ENCODE assay signal across 9 cellular contexts in the genomic region with DNA sequence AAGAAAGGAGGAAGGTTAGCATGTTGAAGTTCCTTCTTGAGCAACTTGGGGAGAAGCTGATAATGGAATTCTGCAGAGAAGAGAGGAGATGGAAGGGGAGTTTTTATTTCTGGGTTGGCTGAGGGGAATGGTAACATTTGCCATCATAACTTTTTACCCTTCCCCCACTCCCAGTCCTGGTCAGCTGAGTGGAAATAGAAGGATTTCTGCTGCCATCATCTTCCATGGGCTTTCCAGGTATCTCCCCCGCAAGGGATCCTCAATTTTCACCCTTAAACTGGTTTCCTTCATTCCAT. TPM values are rescaled to one million over a fixed set of nuclear protein-coding genes. Genes with fewer than 3 reads are reported as not detected.
A peak's percentile ranks its signal among the peaks of the same experiment; 100 is the strongest.
DNase-seq lines count a peak whose midpoint lies in the region; ATAC-seq lines count a peak whose summit lies in the region.
"Had no signal": no experiment of that assay in that cellular context is flagged by ENCODE, and none has a peak within 500 bp of the region (broad histone marks: within the 10 kb centered on the region; RNA-seq: fewer than 3 reads in every experiment).

No MANE protein-coding gene starts in this region.

- H3K9ac ChIP-seq in skeletal muscle satellite cell (ENCODE audit: low read depth, low read length), result no peak overlapping the region

- peaks cover 21% of the 10 kb centered on the region for H3K36me3 Mint-ChIP-seq in activated CD4-positive, alpha-beta T cell treated with anti-CD3 and anti-CD28 coated beads, Interleukin-2, amount 10 ng/mL, durations not matched to agents 7 days and 5 days (ENCODE audit: low read depth)

- ATAC-seq in HG02623 (IDR thresholded peaks at IDR 0.05; ENCODE audit: unreplicated experiment), result no peak
- ATAC-seq: upper lobe of right lung had no signal

- peak overlapping the region; percentile 83 for H3K4me2 ChIP-seq in skeletal muscle satellite cell (ENCODE audit: low read length)

- H3K27me3 ChIP-seq in skeletal muscle satellite cell (ENCODE audit: control insufficient read depth, insufficient read depth, low read length), result peaks cover 7% of the 10 kb centered on the region
- H3K27me3 ChIP-seq: upper lobe of right lung had no signal

- peak overlapping the region; percentile 96 for H3K27ac ChIP-seq in cingulate gyrus (ENCODE audit: low read depth, low read length)
- H3K27ac ChIP-seq: upper lobe of right lung had no signal

- POLR2A ChIA-PET in activated CD4-positive, alpha-beta T cell treated with anti-CD3 and anti-CD28 coated beads, Interleukin-2, amount 10 ng/mL, durations not matched to agents 7 days and 5 days (lab: Charles Lee), result no interaction called here

- CTCF ChIA-PET in activated CD4-positive, alpha-beta T cell treated with anti-CD3 and anti-CD28 coated beads, Interleukin-2, amount 10 ng/mL, durations not matched to agents 7 days and 5 days (lab: Charles Lee), result interaction anchor here (0.7 to 1.5 kb wide), 3 partner anchors 13 to 22 kb away, joined by 3 to 11 read pairs (median 3); no protein-coding TSS in a partner anchor

- no peaks in the 10 kb centered on the region for H3K9me3 ChIP-seq in skeletal muscle satellite cell (replicated peaks; ENCODE audit: low read length)
- H3K9me3 ChIP-seq: upper lobe of right lung had no signal

- peaks cover 4% of the 10 kb centered on the region for H3K36me3 ChIP-seq in skeletal muscle satellite cell (ENCODE audit: insufficient read depth, low read length)

- H3K9me3 Mint-ChIP-seq in activated CD4-positive, alpha-beta T cell treated with anti-CD3 and anti-CD28 coated beads, Interleukin-2, amount 10 ng/mL, durations not matched to agents 7 days and 5 days, result no peaks in the 10 kb centered on the region

- DNase-seq in activated CD4-positive, alpha-beta T cell treated with anti-CD3 and anti-CD28 coated beads, Interleukin-2, amount 10 ng/mL, durations not matched to agents 7 days and 5 days, result no peak
- DNase-seq in activated CD4-positive, alpha-beta T cell treated with anti-CD3 and anti-CD28 coated beads, Interleukin-2, amount 50 U/mL, for 48 hours, result no peak
- DNase-seq in SKM-1 (lab: John Stamatoyannopoulos, UW; ENCODE audit: unreplicated experiment), result no peak
- DNase-seq: MM.1S, upper lobe of right lung had no signal

- no peak overlapping the region for H3K27ac Mint-ChIP-seq in activated CD4-positive, alpha-beta T cell treated with anti-CD3 and anti-CD28 coated beads, Interleukin-2, amount 10 ng/mL, durations not matched to agents 7 days and 5 days

- no peak overlapping the region for H3K4me3 ChIP-seq in skeletal muscle satellite cell (ENCODE audit: low read length)

- H3K27me3 Mint-ChIP-seq in activated CD4-positive, alpha-beta T cell treated with anti-CD3 and anti-CD28 coated beads, Interleukin-2, amount 10 ng/mL, durations not matched to agents 7 days and 5 days, result peaks cover 5% of the 10 kb centered on the region

- H3K4me1 Mint-ChIP-seq in activated CD4-positive, alpha-beta T cell treated with anti-CD3 and anti-CD28 coated beads, Interleukin-2, amount 10 ng/mL, durations not matched to agents 7 days and 5 days, result peaks cover 30% of the 10 kb centered on the region

- peaks cover 17% of the 10 kb centered on the region for H3K4me1 ChIP-seq in skeletal muscle satellite cell (ENCODE audit: control insufficient read depth, insufficient read depth, low read length)

- H3K4me3 Mint-ChIP-seq in activated CD4-positive, alpha-beta T cell treated with anti-CD3 and anti-CD28 coated beads, Interleukin-2, amount 10 ng/mL, durations not matched to agents 7 days and 5 days, result peak overlapping the region; percentile 76

RNA-seq across cellular contexts. Expression of a gene that starts 1.3 kb away (rescaled TPM):
- 10 to 100 TPM; 15.5 to 16.5 TPM for total RNA-seq in activated CD4-positive, alpha-beta T cell treated with anti-CD3 and anti-CD28 coated beads, Interleukin-2, amount 10 ng/mL, durations not matched to agents 7 days and 5 days
- total RNA-seq in skeletal muscle satellite cell (2012; rRNA removed), result 1.3 and 2.0 TPM in 2 replicates

RNA-seq across cellular contexts. Expression of a gene that starts 5.3 kb away (rescaled TPM):
- under 1 TPM; 0.25 to 0.42 TPM for total RNA-seq in activated CD4-positive, alpha-beta T cell treated with anti-CD3 and anti-CD28 coated beads, Interleukin-2, amount 10 ng/mL, durations not matched to agents 7 days and 5 days
- total RNA-seq in skeletal muscle satellite cell (2012; rRNA removed), result 1.5 TPM in 2 replicates

RNA-seq across cellular contexts. Expression of a gene that starts 15.0 kb away (rescaled TPM):
- total RNA-seq in activated CD4-positive, alpha-beta T cell treated with anti-CD3 and anti-CD28 coated beads, Interleukin-2, amount 10 ng/mL, durations not matched to agents 7 days and 5 days, result 10 to 100 TPM; 17.9 to 20.4 TPM
- total RNA-seq in skeletal muscle satellite cell (2012; rRNA removed), result 6.6 and 9.1 TPM in 2 replicates

RNA-seq across cellular contexts. Expression of a gene that starts 27.0 kb away (rescaled TPM):
- under 1 TPM; 0.62 to 0.77 TPM for total RNA-seq in activated CD4-positive, alpha-beta T cell treated with anti-CD3 and anti-CD28 coated beads, Interleukin-2, amount 10 ng/mL, durations not matched to agents 7 days and 5 days
- 0.66 and 1.0 TPM in 2 replicates for total RNA-seq in skeletal muscle satellite cell (2012; rRNA removed)

RNA-seq across cellular contexts. Expression of a gene that starts 56.1 kb away (rescaled TPM):
- total RNA-seq in activated CD4-positive, alpha-beta T cell treated with anti-CD3 and anti-CD28 coated beads, Interleukin-2, amount 10 ng/mL, durations not matched to agents 7 days and 5 days, result under 1 TPM; 0.64 to 0.89 TPM
- 0.25 TPM in 1 of 2 replicates, not detected in the other for total RNA-seq in skeletal muscle satellite cell (2012; rRNA removed)
- total RNA-seq: myocyte had no signal
